In the genomic region with DNA sequence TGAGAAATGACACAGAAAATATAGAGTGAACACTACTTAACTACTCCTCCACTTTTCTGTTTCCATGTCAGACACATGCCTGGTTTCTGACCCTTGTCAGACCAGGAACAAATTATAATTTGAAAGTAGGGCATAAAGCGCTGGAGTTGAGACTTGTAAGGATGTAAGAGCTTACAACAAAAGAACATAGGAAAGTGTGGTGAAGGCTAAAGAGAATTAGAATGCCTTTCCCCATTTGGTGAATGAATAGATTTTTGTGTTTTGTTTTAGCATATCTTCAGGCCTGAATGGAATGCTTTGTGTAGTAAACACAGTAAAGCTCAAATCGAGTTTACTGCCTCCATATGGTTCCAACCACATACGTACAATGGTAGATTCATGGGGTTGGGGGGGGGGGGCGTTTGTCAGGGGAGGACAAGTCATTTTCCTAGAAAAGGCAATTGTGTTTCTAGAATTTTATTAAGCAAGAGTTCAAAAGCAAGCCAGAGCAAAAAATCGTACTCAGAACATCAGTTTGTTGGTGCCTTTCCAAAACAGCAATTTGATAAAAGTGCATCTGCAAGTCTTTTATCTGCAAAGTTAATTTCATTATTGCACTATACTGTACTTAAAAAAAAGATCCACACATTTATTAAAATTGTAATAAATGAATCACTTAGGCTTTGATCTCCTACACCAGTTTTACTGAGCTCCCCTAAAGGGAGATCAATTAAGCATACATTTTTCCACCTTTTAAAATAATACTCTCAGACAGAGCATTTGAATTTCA, we compare ENCODE assay signal across 1 cellular context.
TF ChIP-seq lines count a peak whose summit lies in the region.

No MANE protein-coding gene starts in this region.

TF ChIP-seq in SK-N-SH, 30 proteins besides CTCF, POLR2A, EP300 and RAD21 (continued from another document):
- no peak for TF ChIP-seq REST (IDR thresholded peaks at IDR 0.05; ENCODE audit: low read depth, low read length)
- TF ChIP-seq, protein P1, sequence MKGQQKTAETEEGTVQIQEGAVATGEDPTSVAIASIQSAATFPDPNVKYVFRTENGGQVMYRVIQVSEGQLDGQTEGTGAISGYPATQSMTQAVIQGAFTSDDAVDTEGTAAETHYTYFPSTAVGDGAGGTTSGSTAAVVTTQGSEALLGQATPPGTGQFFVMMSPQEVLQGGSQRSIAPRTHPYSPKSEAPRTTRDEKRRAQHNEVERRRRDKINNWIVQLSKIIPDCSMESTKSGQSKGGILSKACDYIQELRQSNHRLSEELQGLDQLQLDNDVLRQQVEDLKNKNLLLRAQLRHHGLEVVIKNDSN (IDR thresholded peaks at IDR 0.05; ENCODE audit: borderline replicate concordance, low read depth) = no peak
- 0 out of 2 replicates have a peak, but pooled peaks have one; percentile 36 for TF ChIP-seq FOXJ3 (CRISPR knock-in tag; IDR thresholded peaks at IDR 0.05)
